Comparison of ENCODE assay signal across 1 cellular context in the genomic region with DNA sequence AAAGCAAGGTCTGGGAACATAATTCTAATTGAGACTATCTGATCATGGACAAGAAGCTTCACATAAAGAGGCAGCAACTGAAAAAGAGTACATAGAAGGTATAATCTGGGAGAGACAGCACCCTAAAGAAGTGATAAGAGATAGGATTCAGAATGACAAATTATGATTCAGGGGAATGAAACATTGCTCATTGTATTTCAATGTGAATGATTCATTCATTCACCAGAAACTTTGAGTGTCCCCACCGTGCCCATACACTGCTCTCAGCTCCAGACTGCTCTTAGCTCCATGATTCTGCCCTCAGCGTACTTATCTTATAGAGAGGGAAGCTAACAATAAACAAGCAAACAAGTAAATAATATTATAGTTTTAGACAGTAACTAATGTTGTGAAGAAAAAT.
TF ChIP-seq lines count a peak whose summit lies in the region.

No MANE protein-coding gene starts in this region.

TF ChIP-seq in SK-N-SH treated with all-trans-retinoic acid at 6 μM for 48 hours, 23 proteins besides CTCF, POLR2A, EP300 and RAD21 (continued from another document):
- TF ChIP-seq RARB (CRISPR knock-in tag; IDR thresholded peaks at IDR 0.05) (no peak), BACH2 (CRISPR knock-in tag; IDR thresholded peaks at IDR 0.05; ENCODE audit: borderline replicate concordance) (no peak), ESRRG (CRISPR knock-in tag; IDR thresholded peaks at IDR 0.05) (no peak), TCF4 (CRISPR knock-in tag; IDR thresholded peaks at IDR 0.05; ENCODE audit: borderline replicate concordance) (no peak), ARNTL (CRISPR knock-in tag; IDR thresholded peaks at IDR 0.05; ENCODE audit: borderline replicate concordance, low read depth) (no peak), ZC3H10 (CRISPR knock-in tag; IDR thresholded peaks at IDR 0.05) (no peak), ZFP30 (CRISPR knock-in tag; IDR thresholded peaks at IDR 0.05) (no peak), ISL1 (CRISPR knock-in tag; IDR thresholded peaks at IDR 0.05) (no peak), SNAI2 (CRISPR knock-in tag; IDR thresholded peaks at IDR 0.05) (no peak), TOX (CRISPR knock-in tag; IDR thresholded peaks at IDR 0.05; ENCODE audit: borderline replicate concordance) (no peak), ZFP3 (CRISPR knock-in tag; IDR thresholded peaks at IDR 0.05) (no peak)
- TF ChIP-seq, protein P1, sequence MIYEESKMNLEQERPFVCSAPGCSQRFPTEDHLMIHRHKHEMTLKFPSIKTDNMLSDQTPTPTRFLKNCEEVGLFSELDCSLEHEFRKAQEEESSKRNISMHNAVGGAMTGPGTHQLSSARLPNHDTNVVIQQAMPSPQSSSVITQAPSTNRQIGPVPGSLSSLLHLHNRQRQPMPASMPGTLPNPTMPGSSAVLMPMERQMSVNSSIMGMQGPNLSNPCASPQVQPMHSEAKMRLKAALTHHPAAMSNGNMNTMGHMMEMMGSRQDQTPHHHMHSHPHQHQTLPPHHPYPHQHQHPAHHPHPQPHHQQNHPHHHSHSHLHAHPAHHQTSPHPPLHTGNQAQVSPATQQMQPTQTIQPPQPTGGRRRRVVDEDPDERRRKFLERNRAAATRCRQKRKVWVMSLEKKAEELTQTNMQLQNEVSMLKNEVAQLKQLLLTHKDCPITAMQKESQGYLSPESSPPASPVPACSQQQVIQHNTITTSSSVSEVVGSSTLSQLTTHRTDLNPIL (CRISPR knock-in tag; IDR thresholded peaks at IDR 0.05; ENCODE audit: low read depth) = no peak
- TF ChIP-seq, protein P2, sequence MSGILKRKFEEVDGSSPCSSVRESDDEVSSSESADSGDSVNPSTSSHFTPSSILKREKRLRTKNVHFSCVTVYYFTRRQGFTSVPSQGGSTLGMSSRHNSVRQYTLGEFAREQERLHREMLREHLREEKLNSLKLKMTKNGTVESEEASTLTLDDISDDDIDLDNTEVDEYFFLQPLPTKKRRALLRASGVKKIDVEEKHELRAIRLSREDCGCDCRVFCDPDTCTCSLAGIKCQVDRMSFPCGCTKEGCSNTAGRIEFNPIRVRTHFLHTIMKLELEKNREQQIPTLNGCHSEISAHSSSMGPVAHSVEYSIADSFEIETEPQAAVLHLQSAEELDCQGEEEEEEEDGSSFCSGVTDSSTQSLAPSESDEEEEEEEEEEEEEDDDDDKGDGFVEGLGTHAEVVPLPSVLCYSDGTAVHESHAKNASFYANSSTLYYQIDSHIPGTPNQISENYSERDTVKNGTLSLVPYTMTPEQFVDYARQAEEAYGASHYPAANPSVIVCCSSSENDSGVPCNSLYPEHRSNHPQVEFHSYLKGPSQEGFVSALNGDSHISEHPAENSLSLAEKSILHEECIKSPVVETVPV (CRISPR knock-in tag; IDR thresholded peaks at IDR 0.05) = no peak
- TF ChIP-seq, protein P3, sequence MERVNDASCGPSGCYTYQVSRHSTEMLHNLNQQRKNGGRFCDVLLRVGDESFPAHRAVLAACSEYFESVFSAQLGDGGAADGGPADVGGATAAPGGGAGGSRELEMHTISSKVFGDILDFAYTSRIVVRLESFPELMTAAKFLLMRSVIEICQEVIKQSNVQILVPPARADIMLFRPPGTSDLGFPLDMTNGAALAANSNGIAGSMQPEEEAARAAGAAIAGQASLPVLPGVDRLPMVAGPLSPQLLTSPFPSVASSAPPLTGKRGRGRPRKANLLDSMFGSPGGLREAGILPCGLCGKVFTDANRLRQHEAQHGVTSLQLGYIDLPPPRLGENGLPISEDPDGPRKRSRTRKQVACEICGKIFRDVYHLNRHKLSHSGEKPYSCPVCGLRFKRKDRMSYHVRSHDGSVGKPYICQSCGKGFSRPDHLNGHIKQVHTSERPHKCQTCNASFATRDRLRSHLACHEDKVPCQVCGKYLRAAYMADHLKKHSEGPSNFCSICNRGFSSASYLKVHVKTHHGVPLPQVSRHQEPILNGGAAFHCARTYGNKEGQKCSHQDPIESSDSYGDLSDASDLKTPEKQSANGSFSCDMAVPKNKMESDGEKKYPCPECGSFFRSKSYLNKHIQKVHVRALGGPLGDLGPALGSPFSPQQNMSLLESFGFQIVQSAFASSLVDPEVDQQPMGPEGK (CRISPR knock-in tag; IDR thresholded peaks at IDR 0.05; ENCODE audit: borderline replicate concordance) = no peak
